Comparison of ENCODE assay signal across 22 cellular contexts in the genomic region with DNA sequence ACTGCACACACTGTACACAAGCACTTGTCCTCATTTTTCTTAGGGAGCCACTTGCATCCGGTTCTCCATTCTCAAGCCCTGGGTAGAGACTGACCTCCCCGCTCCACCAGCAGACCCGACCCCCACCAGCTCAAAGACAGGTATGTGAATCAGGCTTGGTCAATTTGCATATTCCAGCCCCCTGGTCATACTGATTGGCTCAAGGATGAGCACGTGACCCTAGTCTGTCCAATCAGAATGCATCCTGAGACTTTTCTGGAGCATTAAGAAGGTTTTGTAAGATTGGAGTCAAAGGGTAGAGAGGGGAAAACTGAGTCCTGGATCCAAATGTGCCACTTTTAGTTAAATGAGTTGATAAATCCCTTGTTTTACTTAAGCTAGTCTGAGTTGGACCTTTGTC. TPM values are rescaled to one million over a fixed set of nuclear protein-coding genes. Genes with fewer than 3 reads are reported as not detected.
DNase-seq lines count a peak whose midpoint lies in the region; ATAC-seq, FAIRE-seq and TF ChIP-seq lines count a peak whose summit lies in the region.
"Had no signal": no experiment of that assay in that cellular context is flagged by ENCODE, and none has a peak within 500 bp of the region (broad histone marks: within the 10 kb centered on the region; RNA-seq: fewer than 3 reads in every experiment).

No MANE protein-coding gene starts in this region.

- no peaks in the 10 kb centered on the region for H4K20me1 ChIP-seq in BLaER1
- H4K20me1 ChIP-seq in GM23338 (replicated peaks; ENCODE audit: insufficient read depth): no peaks in the 10 kb centered on the region
- no peaks in the 10 kb centered on the region for H4K20me1 ChIP-seq in K562 (replicated peaks; ENCODE audit: control insufficient read depth, insufficient read depth, low read length)

- in situ Hi-C loops in K562 (cut with MboI): loop anchor here (5.0 kb wide), 1 partner anchor 391 kb away; no protein-coding TSS in a partner anchor

- BruUV-seq in K562 (replicated peaks; lab: Mats Ljungman, UMichigan): no TSS peak

- H3K9me3 Mint-ChIP-seq in GM23338: peaks cover 27% of the 10 kb centered on the region
- no peaks in the 10 kb centered on the region for H3K9me3 Mint-ChIP-seq in activated CD8-positive, alpha-beta T cell treated with anti-CD3 and anti-CD28 coated beads, Interleukin-2, amount 10 ng/mL, durations not matched to agents 7 days and 5 days (ENCODE audit: insufficient read depth)

- H3K4me3 ChIP-seq in BLaER1: 0 out of 2 replicates have a peak overlapping the region, but pooled peaks have one; percentile 18
- no peak overlapping the region for H3K4me3 ChIP-seq in GM23338
- no peak overlapping the region for H3K4me3 ChIP-seq in K562
- H3K4me3 ChIP-seq: HAP-1 had no signal

- H3K27me3 ChIP-seq in BLaER1 (no peaks in the 10 kb centered on the region), GM23338 (ENCODE audit: insufficient read depth) (no peaks in the 10 kb centered on the region), K562 (ENCODE audit: control insufficient read depth in 2 of 2, insufficient read depth in 2 of 2, low read length in 2 of 2) (no peaks in the 10 kb centered on the region; a peak in 1 of 5 replicates)

- H3K36me3 Mint-ChIP-seq in GM23338 (ENCODE audit: low read depth): peaks cover 94% of the 10 kb centered on the region
- no peaks in the 10 kb centered on the region for H3K36me3 Mint-ChIP-seq in activated CD8-positive, alpha-beta T cell treated with anti-CD3 and anti-CD28 coated beads, Interleukin-2, amount 10 ng/mL, durations not matched to agents 7 days and 5 days (ENCODE audit: low read depth)
- H3K36me3 Mint-ChIP-seq: CD4-positive, CD25-positive, alpha-beta regulatory T cell had no signal

- CTCF ChIA-PET in K562 (lab: Yijun Ruan, JAX; ENCODE audit: low intra/inter-chr PET ratio): no interaction called here
- CTCF ChIA-PET in activated CD8-positive, alpha-beta T cell treated with anti-CD3 and anti-CD28 coated beads, Interleukin-2, amount 10 ng/mL, durations not matched to agents 7 days and 5 days (lab: Charles Lee): no interaction called here

- TF ChIP-seq CTCF in GM23338 (conservative IDR thresholded peaks at IDR 0.05; ENCODE audit: low read depth in 2 of 2) (no peak), K562 (IDR thresholded peaks at IDR 0.05 in 2 of 3, conservative IDR thresholded peaks at IDR 0.05 in 1 of 3; ENCODE audit: insufficient read depth in 2 of 3, low read depth in 1 of 3, low read length in 3 of 3) (no peak)

- no peaks in the 10 kb centered on the region for H3K79me2 ChIP-seq in GM23338 (replicated peaks; ENCODE audit: insufficient read depth)
- no peaks in the 10 kb centered on the region for H3K79me2 ChIP-seq in K562 (ENCODE audit: control insufficient read depth, insufficient read depth, low read length)

- H3K9me1 ChIP-seq in K562 (ENCODE audit: control insufficient read depth, insufficient read depth, low read length): no peaks in the 10 kb centered on the region

- H3K27ac ChIP-seq in BLaER1: no peak overlapping the region
- no peak overlapping the region for H3K27ac ChIP-seq in GM23338 (ENCODE audit: low read depth)
- no peak overlapping the region for H3K27ac ChIP-seq in K562 (ENCODE audit: extremely low read depth, low read depth, low read length)
- H3K27ac ChIP-seq: HL-60 had no signal

- FAIRE-seq in K562 (lab: Jason Lieb, UNC): peak; percentile 46

- H3F3A ChIP-seq in GM23338 (replicated peaks; ENCODE audit: low read depth): peaks cover 9% of the 10 kb centered on the region; the same call in 1 of the 2 replicates

- H2AFZ ChIP-seq in GM23338 (no peak overlapping the region), K562 (ENCODE audit: low read depth, low read length) (no peak overlapping the region)

- no peak overlapping the region for H3K9ac ChIP-seq in BLaER1
- H3K9ac ChIP-seq in K562 (ENCODE audit: insufficient read depth in 1 of 2, low read depth in 2 of 2, low read length in 2 of 2): no peak overlapping the region

- 3% methylated on average over 4 of the region's 4 CpGs for WGBS in K562 (ENCODE audit: insufficient coverage, low coverage, missing lambda C conversion rate)

- TF ChIP-seq EP300 in K562 (IDR thresholded peaks at IDR 0.05; ENCODE audit: low read length): no peak

- peaks cover 100% of the 10 kb centered on the region for H3K36me3 ChIP-seq in BLaER1
- peaks cover 46% of the 10 kb centered on the region for H3K36me3 ChIP-seq in GM23338 (ENCODE audit: insufficient read depth)
- no peaks in the 10 kb centered on the region for H3K36me3 ChIP-seq in K562 (ENCODE audit: control insufficient read depth, insufficient read depth, low read length)

- H3K9me3 ChIP-seq in BLaER1: peaks cover 44% of the 10 kb centered on the region
- peaks cover 9% of the 10 kb centered on the region for H3K9me3 ChIP-seq in K562 (replicated peaks; ENCODE audit: control insufficient read depth, insufficient read depth, low read depth, low read length)

- no peaks in the 10 kb centered on the region for H3K4me1 Mint-ChIP-seq in GM23338
- no peaks in the 10 kb centered on the region for H3K4me1 Mint-ChIP-seq in activated CD8-positive, alpha-beta T cell treated with anti-CD3 and anti-CD28 coated beads, Interleukin-2, amount 10 ng/mL, durations not matched to agents 7 days and 5 days (ENCODE audit: low read depth)
- H3K4me1 Mint-ChIP-seq: CD4-positive, CD25-positive, alpha-beta regulatory T cell had no signal

- H3K4me1 ChIP-seq in BLaER1 (no peaks in the 10 kb centered on the region), GM23338 (ENCODE audit: insufficient read depth) (no peaks in the 10 kb centered on the region), K562 (replicated peaks in 1 of 2; ENCODE audit: control insufficient read depth in 2 of 2, insufficient read depth in 2 of 2, low read length in 2 of 2) (peaks cover 0 to 11% of the 10 kb centered on the region in 2 experiments; a peak in 2 of 5 replicates)
- H3K4me1 ChIP-seq: HAP-1 had no signal

- H3K27me3 Mint-ChIP-seq in GM23338 (ENCODE audit: insufficient read depth, low read depth, poor library complexity): peaks cover 4% of the 10 kb centered on the region
- no peaks in the 10 kb centered on the region for H3K27me3 Mint-ChIP-seq in activated CD8-positive, alpha-beta T cell treated with anti-CD3 and anti-CD28 coated beads, Interleukin-2, amount 10 ng/mL, durations not matched to agents 7 days and 5 days (ENCODE audit: low read depth)

- H3K27ac Mint-ChIP-seq in GM23338: no peak overlapping the region
- H3K27ac Mint-ChIP-seq in activated CD8-positive, alpha-beta T cell treated with anti-CD3 and anti-CD28 coated beads, Interleukin-2, amount 10 ng/mL, durations not matched to agents 7 days and 5 days: no peak overlapping the region
- H3K27ac Mint-ChIP-seq: HFFc6 had no signal

- H3K4me3 Mint-ChIP-seq in GM23338: no peak overlapping the region
- no peak overlapping the region for H3K4me3 Mint-ChIP-seq in activated CD8-positive, alpha-beta T cell treated with anti-CD3 and anti-CD28 coated beads, Interleukin-2, amount 10 ng/mL, durations not matched to agents 7 days and 5 days
- H3K4me3 Mint-ChIP-seq: CD4-positive, CD25-positive, alpha-beta regulatory T cell; HFFc6 had no signal

- ATAC-seq in GM23338 (no peak), K562 (no peak), GM18861 (IDR thresholded peaks at IDR 0.05; ENCODE audit: unreplicated experiment) (no peak)
- ATAC-seq in activated CD8-positive, alpha-beta T cell treated with anti-CD3 and anti-CD28 coated beads, Interleukin-2, amount 10 ng/mL, durations not matched to agents 7 days and 5 days: no peak
- ATAC-seq: PC-3, SK-N-SH treated with all-trans-retinoic acid at 6 μM for 48 hours had no signal

- no peak for TF ChIP-seq POLR2A in K562 (conservative IDR thresholded peaks at IDR 0.05)

- no peaks in the 10 kb centered on the region for H3K9me2 ChIP-seq in GM23338 (ENCODE audit: insufficient read depth)

- no peak overlapping the region for H3K4me2 ChIP-seq in BLaER1
- H3K4me2 ChIP-seq in GM23338: no peak overlapping the region
- H3K4me2 ChIP-seq in K562 (ENCODE audit: insufficient read depth, low read length): no peak overlapping the region

- no peak for TF ChIP-seq RAD21 in K562 (CRISPR knock-in tag; conservative IDR thresholded peaks at IDR 0.05 in 1 of 2, IDR thresholded peaks at IDR 0.05 in 1 of 2)

- intact Hi-C loops in K562 (cut with micrococcal nuclease): no loop called here

- POLR2A ChIA-PET in K562 (lab: Yijun Ruan, JAX): no interaction called here
- POLR2A ChIA-PET in activated CD8-positive, alpha-beta T cell treated with anti-CD3 and anti-CD28 coated beads, Interleukin-2, amount 10 ng/mL, durations not matched to agents 7 days and 5 days (lab: Charles Lee): no interaction called here

- DNase-seq in GM23338 (ENCODE audit: low spot score) (peak; percentile 39), K562 (ENCODE audit: extremely low read depth in 1 of 4, low spot score in 3 of 4) (peak in 3 of 4 experiments; percentile 51 to 66 (median 61)), iPS-NIHi11 (ENCODE audit: low spot score) (peak; percentile 43), 8988T (no peak), COR-L47 (lab: John Stamatoyannopoulos, UW) (no peak)
- DNase-seq in activated CD8-positive, alpha-beta T cell treated with anti-CD3 and anti-CD28 coated beads, Interleukin-2, amount 10 ng/mL, durations not matched to agents 7 days and 5 days: no peak
- DNase-seq: CD4-positive, CD25-positive, alpha-beta regulatory T cell; DMS 273 treated with DMSO at 0.1 percent for 48 hours; DMS79; HFFc6; KBM-7; NCI-H2029; NCI-H446; NCI-H526; NCI-H82; NK-92 treated with Interleukin-12 subunit alpha and Interleukin-12 subunit beta, amount 100 ng/mL, for 24 hours; PC-3 had no signal

RNA-seq across cellular contexts. Expression of a gene that starts 34.1 kb away (rescaled TPM):
- total RNA-seq in GM23338 (2014; rRNA removed; shearing (Covaris generic)): 151 and 172 TPM in 2 replicates
- polyA plus RNA-seq in GM23338 (2016; fragmentation: Nextera tagmentation; extraction: Ambion mirVana): 24.3 and 25.0 TPM in 2 replicates
- total RNA-seq in K562 (2011; cell fraction: chromatin; rRNA removed; ENCODE audit: low replicate concordance): 4.3 and 8.9 TPM in 2 replicates
- 6.2 and 8.7 TPM in 2 replicates for total RNA-seq in K562 (2011; cell fraction: nucleolus; rRNA removed)
- total RNA-seq in K562 (2011; cell fraction: nucleoplasm; rRNA removed): 4.3 and 5.2 TPM in 2 replicates
- 0.45 and 1.1 TPM in 2 replicates for total RNA-seq in K562 (2014; rRNA removed)
- 0.11 and 0.13 TPM in 2 replicates for total RNA-seq in K562 (2014; rRNA removed; fragmentation: Illumina TruSeq; extraction: Trizol)
- 0.18 and 0.30 TPM in 2 replicates for total RNA-seq in K562 (2015; rRNA removed; fragmentation: Illumina TruSeq; extraction: Trizol)
- total RNA-seq in K562 (2021): 0.34 and 1.2 TPM in 2 replicates
- 0.22 and 0.28 TPM in 2 replicates for polyA plus RNA-seq in K562 (2011; rRNA removed)
- polyA plus RNA-seq in K562 (2011; cell fraction: cytosol; rRNA removed): 0.09 and 0.24 TPM in 2 replicates
- 0.90 and 2.0 TPM in 2 replicates for polyA plus RNA-seq in K562 (2011; cell fraction: nucleus; rRNA removed)
- polyA plus RNA-seq in K562 (2012): 0.51 and 0.65 TPM in 2 replicates
- polyA plus RNA-seq in K562 (2014; fragmentation: Illumina TruSeq; extraction: Trizol): 0.08 and 0.12 TPM in 2 replicates
- polyA plus RNA-seq in K562 (2014; fragmentation: Nextera tagmentation; extraction: Ambion mirVana): under 1 TPM; under 0.01 to 0.01 TPM
- polyA plus RNA-seq in K562 (2014; rRNA removed): 0.15 and 0.16 TPM in 2 replicates
- 0.84 TPM in 1 of 2 replicates, not detected in the other for polyA minus RNA-seq in K562 (2011; rRNA and poly(A)+ RNA removed)
- 0.95 TPM in 1 of 2 replicates, not detected in the other for polyA minus RNA-seq in K562 (2011; cell fraction: cytosol; rRNA and poly(A)+ RNA removed)
- polyA minus RNA-seq in K562 (2011; cell fraction: nucleus; rRNA and poly(A)+ RNA removed): 1.9 and 2.6 TPM in 2 replicates
- not detected for total RNA-seq in activated CD8-positive, alpha-beta T cell treated with anti-CD3 and anti-CD28 coated beads, Interleukin-2, amount 10 ng/mL, durations not matched to agents 7 days and 5 days
- total RNA-seq: CD4-positive, CD25-positive, alpha-beta regulatory T cell had no signal
- polyA plus RNA-seq: CD4-positive, CD25-positive, alpha-beta regulatory T cell had no signal

RNA-seq across cellular contexts. Expression of a gene that starts 59.5 kb away (rescaled TPM):
- total RNA-seq in GM23338 (2014; rRNA removed; shearing (Covaris generic)): 14.3 and 21.4 TPM in 2 replicates
- polyA plus RNA-seq in GM23338 (2016; fragmentation: Nextera tagmentation; extraction: Ambion mirVana): 3.4 and 4.1 TPM in 2 replicates
- total RNA-seq in K562 (2011; cell fraction: chromatin; rRNA removed; ENCODE audit: low replicate concordance): not detected in 2 replicates
- total RNA-seq in K562 (2011; cell fraction: nucleolus; rRNA removed): not detected in 2 replicates
- not detected in 2 replicates for total RNA-seq in K562 (2011; cell fraction: nucleoplasm; rRNA removed)
- total RNA-seq in K562 (2014; rRNA removed): not detected in 2 replicates
- total RNA-seq in K562 (2014; rRNA removed; fragmentation: Illumina TruSeq; extraction: Trizol): not detected in 2 replicates
- total RNA-seq in K562 (2015; rRNA removed; fragmentation: Illumina TruSeq; extraction: Trizol): not detected in 2 replicates
- total RNA-seq in K562 (2021): 0.04 and 0.07 TPM in 2 replicates
- polyA plus RNA-seq in K562 (2011; rRNA removed): not detected in 2 replicates
- not detected in 2 replicates for polyA plus RNA-seq in K562 (2011; cell fraction: cytosol; rRNA removed)
- not detected in 2 replicates for polyA plus RNA-seq in K562 (2011; cell fraction: nucleus; rRNA removed)
- polyA plus RNA-seq in K562 (2012): not detected in 2 replicates
- polyA plus RNA-seq in K562 (2014; fragmentation: Illumina TruSeq; extraction: Trizol): not detected in 2 replicates
- polyA plus RNA-seq in K562 (2014; fragmentation: Nextera tagmentation; extraction: Ambion mirVana): not detected
- polyA plus RNA-seq in K562 (2014; rRNA removed): 0.03 TPM in 1 of 2 replicates, not detected in the other
- polyA minus RNA-seq in K562 (2011; rRNA and poly(A)+ RNA removed): not detected in 2 replicates
- polyA minus RNA-seq in K562 (2011; cell fraction: cytosol; rRNA and poly(A)+ RNA removed): 0.36 TPM in 1 of 2 replicates, not detected in the other
- polyA minus RNA-seq in K562 (2011; cell fraction: nucleus; rRNA and poly(A)+ RNA removed): not detected in 2 replicates
- total RNA-seq in activated CD8-positive, alpha-beta T cell treated with anti-CD3 and anti-CD28 coated beads, Interleukin-2, amount 10 ng/mL, durations not matched to agents 7 days and 5 days: under 1 TPM in 1 of 2 experiments, not detected in 1; 0.13 TPM
- total RNA-seq: CD4-positive, CD25-positive, alpha-beta regulatory T cell had no signal
- polyA plus RNA-seq: CD4-positive, CD25-positive, alpha-beta regulatory T cell had no signal

Comparison
In these comparisons a context has a peak if more than half of its experiments do, and no peak if none do; other contexts are left out.
1. DNase-seq: peak in GM23338 (single experiment), K562 (3 of 4) and iPS-NIHi11 (single experiment); none in 8988T (single experiment), COR-L47 (single experiment) and activated CD8-positive, alpha-beta T cell treated with anti-CD3 and anti-CD28 coated beads, Interleukin-2, amount 10 ng/mL, durations not matched to agents 7 days and 5 days (single experiment).
2. RNA of a gene that starts 34.1 kb away (total RNA-seq): 151 to 172 TPM in GM23338; 0.11 to 8.9 TPM in K562 and not detected in activated CD8-positive, alpha-beta T cell treated with anti-CD3 and anti-CD28 coated beads, Interleukin-2, amount 10 ng/mL, durations not matched to agents 7 days and 5 days; every median in the first group is over 10 times any median in the second.
3. RNA of a gene that starts 59.5 kb away (total RNA-seq): 14.3 to 21.4 TPM in GM23338; 0.13 TPM in activated CD8-positive, alpha-beta T cell treated with anti-CD3 and anti-CD28 coated beads, Interleukin-2, amount 10 ng/mL, durations not matched to agents 7 days and 5 days and 0.04 to 0.07 TPM in K562; every median in the first group is over 10 times any median in the second.